8 cellular contexts compared by ENCODE assay signal in genomic region chr12:97960741-97961608, GRCh38.
DNase-seq lines count a peak whose midpoint lies in the region; ATAC-seq, FAIRE-seq and TF ChIP-seq lines count a peak whose summit lies in the region.

No MANE protein-coding gene starts in this region.

- no peak for TF ChIP-seq POLR2A in A549 (IDR thresholded peaks at IDR 0.05; ENCODE audit: low read length)

- DNase-seq in A549 (ENCODE audit: low read depth in 1 of 2, low spot score in 1 of 2) (peak; percentile 14 to 31), ELF-1 (ENCODE audit: low read depth, low spot score) (peak; percentile 61), left kidney (ENCODE audit: low read depth, low spot score) (peak; percentile 62), left colon (no peak)
- DNase-seq in Jurkat, Clone E6-1 (ENCODE audit: low read depth, low spot score) = peak; percentile 37
- DNase-seq in activated CD8-positive, alpha-beta T cell treated with anti-CD3 and anti-CD28 coated beads, Interleukin-2, amount 10 ng/mL, durations not matched to agents 7 days and 5 days = peak; percentile 36
- no peak for DNase-seq in effector memory CD8-positive, alpha-beta T cell

- no peak overlapping the region for H3K4me3 Mint-ChIP-seq in activated CD8-positive, alpha-beta T cell treated with anti-CD3 and anti-CD28 coated beads, Interleukin-2, amount 10 ng/mL, durations not matched to agents 7 days and 5 days
- H3K4me3 Mint-ChIP-seq in effector memory CD8-positive, alpha-beta T cell = no peak overlapping the region

- WGBS in A549 (ENCODE audit: missing lambda C conversion rate) = 3% methylated on average over 5 of the region's 5 CpGs

- peak; percentile 46 for TF ChIP-seq CTCF in A549 (IDR thresholded peaks at IDR 0.05)

- no peak overlapping the region for H3K27ac Mint-ChIP-seq in activated CD8-positive, alpha-beta T cell treated with anti-CD3 and anti-CD28 coated beads, Interleukin-2, amount 10 ng/mL, durations not matched to agents 7 days and 5 days
- H3K27ac Mint-ChIP-seq in effector memory CD8-positive, alpha-beta T cell = no peak overlapping the region

- FAIRE-seq in A549 (lab: Jason Lieb, UNC) = no peak

- no peaks in the 10 kb centered on the region for H3K4me1 ChIP-seq in A549

- no peaks in the 10 kb centered on the region for H3K27me3 Mint-ChIP-seq in activated CD8-positive, alpha-beta T cell treated with anti-CD3 and anti-CD28 coated beads, Interleukin-2, amount 10 ng/mL, durations not matched to agents 7 days and 5 days (ENCODE audit: low read depth)
- H3K27me3 Mint-ChIP-seq in effector memory CD8-positive, alpha-beta T cell = no peaks in the 10 kb centered on the region

- no peak overlapping the region for H3K4me3 ChIP-seq in A549
- no peak overlapping the region for H3K4me3 ChIP-seq in Jurkat, Clone E6-1 (ENCODE audit: low read length)

- H3K4me1 Mint-ChIP-seq in activated CD8-positive, alpha-beta T cell treated with anti-CD3 and anti-CD28 coated beads, Interleukin-2, amount 10 ng/mL, durations not matched to agents 7 days and 5 days (ENCODE audit: low read depth) = no peaks in the 10 kb centered on the region
- no peaks in the 10 kb centered on the region for H3K4me1 Mint-ChIP-seq in effector memory CD8-positive, alpha-beta T cell (ENCODE audit: low read depth in 2 of 2)

- intact Hi-C loops in left colon (cut with DNase I, micrococcal nuclease) = no loop called here

- H3K9me3 Mint-ChIP-seq in activated CD8-positive, alpha-beta T cell treated with anti-CD3 and anti-CD28 coated beads, Interleukin-2, amount 10 ng/mL, durations not matched to agents 7 days and 5 days (ENCODE audit: insufficient read depth) = no peaks in the 10 kb centered on the region
- H3K9me3 Mint-ChIP-seq in effector memory CD8-positive, alpha-beta T cell = peaks cover 0 to 4% of the 10 kb centered on the region in 2 donors

- no peaks in the 10 kb centered on the region; the same call in 2 of the 3 replicates for H3K9me3 ChIP-seq in A549

- TF ChIP-seq EP300 in A549 (IDR thresholded peaks at IDR 0.05) = no peak

- CTCF ChIA-PET in A549 (lab: Yijun Ruan, JAX) = interaction anchor here (0.7 to 2.1 kb wide), 12 partner anchors 8 to 975 kb away, joined by 3 to 9 read pairs (median 3); no protein-coding TSS in a partner anchor
- CTCF ChIA-PET in activated CD8-positive, alpha-beta T cell treated with anti-CD3 and anti-CD28 coated beads, Interleukin-2, amount 10 ng/mL, durations not matched to agents 7 days and 5 days (lab: Charles Lee) = interaction anchor here (0.7 to 1.7 kb wide), 11 partner anchors 9 to 1383 kb away, joined by 3 to 9 read pairs (median 3); no protein-coding TSS in a partner anchor

- H3K27ac ChIP-seq in A549 = no peak overlapping the region

- H3K36me3 Mint-ChIP-seq in activated CD8-positive, alpha-beta T cell treated with anti-CD3 and anti-CD28 coated beads, Interleukin-2, amount 10 ng/mL, durations not matched to agents 7 days and 5 days (ENCODE audit: low read depth) = no peaks in the 10 kb centered on the region
- H3K36me3 Mint-ChIP-seq in effector memory CD8-positive, alpha-beta T cell (ENCODE audit: insufficient read depth) = no peaks in the 10 kb centered on the region

- peak; percentile 13 to 38; a peak in 1 of 5 replicates for TF ChIP-seq RAD21 in A549 (conservative IDR thresholded peaks at IDR 0.05 in 1 of 2, IDR thresholded peaks at IDR 0.05 in 1 of 2)

- H3K4me2 ChIP-seq in A549 = no peak overlapping the region

- POLR2A ChIA-PET in A549 (lab: Yijun Ruan, JAX) = no interaction called here
- POLR2A ChIA-PET in activated CD8-positive, alpha-beta T cell treated with anti-CD3 and anti-CD28 coated beads, Interleukin-2, amount 10 ng/mL, durations not matched to agents 7 days and 5 days (lab: Charles Lee) = no interaction called here

- ATAC-seq in A549 (peak; percentile 59 to 88; a peak in 5 of 6 replicates), GM21825 (IDR thresholded peaks at IDR 0.05; ENCODE audit: unreplicated experiment) (peak; percentile 68), left colon (no peak)
- ATAC-seq in activated CD8-positive, alpha-beta T cell treated with anti-CD3 and anti-CD28 coated beads, Interleukin-2, amount 10 ng/mL, durations not matched to agents 7 days and 5 days = no peak
- ATAC-seq in effector memory CD8-positive, alpha-beta T cell (replicated peaks) = no peak

TF ChIP-seq in A549, 52 proteins besides CTCF, POLR2A, EP300 and RAD21:
- TF ChIP-seq HMGXB4 (CRISPR knock-in tag; IDR thresholded peaks at IDR 0.05; ENCODE audit: borderline replicate concordance) (no peak), SMC3 (IDR thresholded peaks at IDR 0.05) (peak; percentile 17; the same call in 1 of the 3 replicates), ESRRA (IDR thresholded peaks at IDR 0.05; ENCODE audit: borderline replicate concordance, low read length) (no peak), FOSB (CRISPR knock-in tag; IDR thresholded peaks at IDR 0.05) (no peak)

Comparison
In these comparisons a context has a peak if more than half of its experiments do, and no peak if none do; other contexts are left out.
1. ATAC-seq: peak in A549 (2 of 2) and GM21825 (single experiment); none in activated CD8-positive, alpha-beta T cell treated with anti-CD3 and anti-CD28 coated beads, Interleukin-2, amount 10 ng/mL, durations not matched to agents 7 days and 5 days (single experiment), effector memory CD8-positive, alpha-beta T cell (single experiment) and left colon (single experiment).
2. DNase-seq: peak in A549 (2 of 2), ELF-1 (single experiment), Jurkat, Clone E6-1 (single experiment), activated CD8-positive, alpha-beta T cell treated with anti-CD3 and anti-CD28 coated beads, Interleukin-2, amount 10 ng/mL, durations not matched to agents 7 days and 5 days (single experiment) and left kidney (single experiment); none in effector memory CD8-positive, alpha-beta T cell (0 of 3) and left colon (0 of 2).